22 cellular contexts compared by ENCODE assay signal in genomic region chr3:13634615-13635014, GRCh38.
"Had no signal": no experiment of that assay in that cellular context is flagged by ENCODE, and none has a peak within 500 bp of the region (broad histone marks: within the 10 kb centered on the region; RNA-seq: fewer than 3 reads in every experiment).

No MANE protein-coding gene starts in this region.

- H3K4me3 ChIP-seq: colonic mucosa, esophagus squamous epithelium, gastrocnemius medialis, heart right ventricle, left lung, lower lobe of right lung, mucosa of descending colon had no signal

- H3K27ac ChIP-seq: colonic mucosa, epithelial cell of prostate, esophagus squamous epithelium, gastrocnemius medialis, heart right ventricle, left lung, lower lobe of right lung had no signal

- H3K27me3 ChIP-seq: colonic mucosa, left lung had no signal

- H3K36me3 ChIP-seq: colonic mucosa, gastrocnemius medialis, left lung, lower lobe of right lung had no signal

- H3K9me3 ChIP-seq: colonic mucosa, esophagus squamous epithelium, gastrocnemius medialis, heart right ventricle, left lung, lower lobe of right lung, mucosa of descending colon had no signal

- DNase-seq: colonic mucosa; cortex of kidney; effector CD8-positive, alpha-beta T cell; effector memory CD8-positive, alpha-beta T cell; endodermal cell; erythroblast; esophagus squamous epithelium; foreskin fibroblast; foreskin melanocyte; gastrocnemius medialis; glutamatergic neuron; head of caudate nucleus; heart right ventricle; hippocampal formation; left cardiac atrium; left ventricle myocardium superior; lower lobe of right lung; mesenchymal stem cell had no signal

- ATAC-seq: effector memory CD8-positive, alpha-beta T cell; esophagus mucosa; gastrocnemius medialis; heart right ventricle; left cardiac atrium; left lung; left ventricle myocardium superior; lower lobe of right lung; mucosa of descending colon had no signal

- H3K4me1 ChIP-seq: colonic mucosa, gastrocnemius medialis, left lung, lower lobe of right lung had no signal
